In genomic region chr10:79349072-79349491, GRCh38 we compare ENCODE assay signal across 8 cellular contexts. TPM values are rescaled to one million over a fixed set of nuclear protein-coding genes. Genes with fewer than 3 reads are reported as not detected.
DNase-seq lines count a peak whose midpoint lies in the region; ATAC-seq and TF ChIP-seq lines count a peak whose summit lies in the region.

No MANE protein-coding gene starts in this region.

- ATAC-seq in activated naive CD4-positive, alpha-beta T cell treated with anti-CD3 and anti-CD28 coated beads, Interleukin-2, amount 50 U/mL, for 72 hours, result no peak
- ATAC-seq in right lobe of liver (no peak), HG03342 (IDR thresholded peaks at IDR 0.05; ENCODE audit: unreplicated experiment) (no peak)

- peak overlapping the region; percentile 90 for H3K27ac Mint-ChIP-seq in activated naive CD4-positive, alpha-beta T cell treated with anti-CD3 and anti-CD28 coated beads, Interleukin-2, amount 10 ng/mL, durations not matched to agents 7 days and 5 days
- H3K27ac Mint-ChIP-seq in activated naive CD4-positive, alpha-beta T cell treated with anti-CD3 and anti-CD28 coated beads, Interleukin-2, amount 50 U/mL, for 72 hours, result peak overlapping the region; percentile 95 to 96

- no peak for TF ChIP-seq EP300 in suprapubic skin (IDR thresholded peaks at IDR 0.05)

- peaks cover 0 to 50% (median 35%) of the 10 kb centered on the region in 4 donors for H3K36me3 ChIP-seq in right lobe of liver
- H3K36me3 ChIP-seq in suprapubic skin, result peaks cover 52% of the 10 kb centered on the region

- CTCF ChIA-PET in activated naive CD4-positive, alpha-beta T cell treated with anti-CD3 and anti-CD28 coated beads, Interleukin-2, amount 10 ng/mL, durations not matched to agents 7 days and 5 days (lab: Charles Lee), result interaction anchor here (0.8 to 5.4 kb wide), 10 partner anchors 9 to 588 kb away, joined by 3 to 40 read pairs (median 4); no protein-coding TSS in a partner anchor

- no peak for DNase-seq in activated naive CD4-positive, alpha-beta T cell treated with anti-CD3 and anti-CD28 coated beads, Interleukin-2, amount 10 ng/mL, durations not matched to agents 7 days and 5 days
- DNase-seq in activated naive CD4-positive, alpha-beta T cell treated with anti-CD3 and anti-CD28 coated beads, Interleukin-2, amount 50 U/mL, for 16 hours, result no peak
- DNase-seq in activated naive CD4-positive, alpha-beta T cell treated with anti-CD3 and anti-CD28 coated beads, Interleukin-2, amount 50 U/mL, for 72 hours (ENCODE audit: low spot score in 2 of 2), result peak in 1 of 2 donors; percentile 52
- DNase-seq in right lobe of liver (no peak), suprapubic skin (ENCODE audit: low spot score in 2 of 2) (peak in 1 of 2 donors; percentile 69), GDM1 (lab: John Stamatoyannopoulos, UW) (no peak), NCI-H2107 (lab: John Stamatoyannopoulos, UW) (no peak)

- peak overlapping the region; percentile 80 for H3K4me3 Mint-ChIP-seq in activated naive CD4-positive, alpha-beta T cell treated with anti-CD3 and anti-CD28 coated beads, Interleukin-2, amount 10 ng/mL, durations not matched to agents 7 days and 5 days

- intact Hi-C loops in right lobe of liver (cut with DNase I), result no loop called here

- H3K27me3 Mint-ChIP-seq in activated naive CD4-positive, alpha-beta T cell treated with anti-CD3 and anti-CD28 coated beads, Interleukin-2, amount 10 ng/mL, durations not matched to agents 7 days and 5 days, result no peaks in the 10 kb centered on the region

- no peak for TF ChIP-seq CTCF in right lobe of liver (IDR thresholded peaks at IDR 0.05)
- TF ChIP-seq CTCF in suprapubic skin (IDR thresholded peaks at IDR 0.05), result no peak

- H3K9me3 Mint-ChIP-seq in activated naive CD4-positive, alpha-beta T cell treated with anti-CD3 and anti-CD28 coated beads, Interleukin-2, amount 10 ng/mL, durations not matched to agents 7 days and 5 days, result no peaks in the 10 kb centered on the region
- no peaks in the 10 kb centered on the region for H3K9me3 Mint-ChIP-seq in activated naive CD4-positive, alpha-beta T cell treated with anti-CD3 and anti-CD28 coated beads, Interleukin-2, amount 50 U/mL, for 72 hours

- H3K4me1 ChIP-seq in right lobe of liver, result peaks cover 0 to 29% (median 14%) of the 10 kb centered on the region in 4 donors
- peaks cover 36% of the 10 kb centered on the region for H3K4me1 ChIP-seq in suprapubic skin

- TF ChIP-seq POLR2A in right lobe of liver (IDR thresholded peaks at IDR 0.05) (no peak), suprapubic skin (IDR thresholded peaks at IDR 0.05) (no peak)

- H3K4me1 Mint-ChIP-seq in activated naive CD4-positive, alpha-beta T cell treated with anti-CD3 and anti-CD28 coated beads, Interleukin-2, amount 10 ng/mL, durations not matched to agents 7 days and 5 days, result peaks cover 52% of the 10 kb centered on the region

- H3K27me3 ChIP-seq in right lobe of liver, result no peaks in the 10 kb centered on the region
- no peaks in the 10 kb centered on the region for H3K27me3 ChIP-seq in suprapubic skin

- H3K4me3 ChIP-seq in right lobe of liver (peak overlapping the region in 2 of 3 donors; percentile 76 to 99), suprapubic skin (peak overlapping the region; percentile 74)

- H3K9me3 ChIP-seq in right lobe of liver (no peaks in the 10 kb centered on the region), suprapubic skin (no peaks in the 10 kb centered on the region)

- H3K27ac ChIP-seq in right lobe of liver (peak overlapping the region in 2 of 3 donors; percentile 93 to 96), suprapubic skin (no peak overlapping the region)

- WGBS in right lobe of liver (ENCODE audit: insufficient coverage, low coverage, low lambda C conversion rate, missing lambda C conversion rate), result 60% methylated on average over 1 of the region's 6 CpGs
- WGBS in suprapubic skin, result 81% methylated on average over 4 of the region's 6 CpGs

- H3K36me3 Mint-ChIP-seq in activated naive CD4-positive, alpha-beta T cell treated with anti-CD3 and anti-CD28 coated beads, Interleukin-2, amount 10 ng/mL, durations not matched to agents 7 days and 5 days, result peaks cover 41% of the 10 kb centered on the region
- peaks cover 46 to 50% of the 10 kb centered on the region in 2 donors for H3K36me3 Mint-ChIP-seq in activated naive CD4-positive, alpha-beta T cell treated with anti-CD3 and anti-CD28 coated beads, Interleukin-2, amount 50 U/mL, for 72 hours

RNA-seq across cellular contexts. Expression of gene PPIF, which starts 1.8 kb away (rescaled TPM):
- total RNA-seq in activated naive CD4-positive, alpha-beta T cell treated with anti-CD3 and anti-CD28 coated beads, Interleukin-2, amount 50 U/mL, for 72 hours, result 100 to 1,000 TPM in 1 of 2 donors, 10 to 100 TPM in 1; 60.2 to 144 TPM
- total RNA-seq in right lobe of liver (100 to 1,000 TPM in 1 of 6 experiments, 10 to 100 TPM in 5; 53.7 to 106 (median 90.1) TPM), suprapubic skin (10 to 100 TPM; 41.0 to 92.8 (median 71.1) TPM)
